ENCODE assay signal across 8 cellular contexts in genomic region chr15:92921215-92922131, GRCh38. TPM values are rescaled to one million over a fixed set of nuclear protein-coding genes. Genes with fewer than 3 reads are reported as not detected.
DNase-seq lines count a peak whose midpoint lies in the region; ATAC-seq and TF ChIP-seq lines count a peak whose summit lies in the region.

No MANE protein-coding gene starts in this region.

- peaks cover 73% of the 10 kb centered on the region for H3K36me3 Mint-ChIP-seq in CD8-positive, alpha-beta T cell
- H3K36me3 Mint-ChIP-seq in neural progenitor cell, result peaks cover 48% of the 10 kb centered on the region

- H3K9ac ChIP-seq in endocrine pancreas (ENCODE audit: control insufficient read depth, insufficient read depth, low read length) (peak overlapping the region; percentile 3), neural progenitor cell (no peak overlapping the region)

- peaks cover 79% of the 10 kb centered on the region for H3K4me1 Mint-ChIP-seq in CD8-positive, alpha-beta T cell (ENCODE audit: low read depth)
- H3K4me1 Mint-ChIP-seq in neural progenitor cell, result peaks cover 21% of the 10 kb centered on the region

- peak; percentile 35 for ATAC-seq in CD8-positive, alpha-beta T cell

- H3K4me1 ChIP-seq in CD8-positive, alpha-beta T cell (ENCODE audit: insufficient read depth, low read length), result peaks cover 57% of the 10 kb centered on the region
- H3K4me1 ChIP-seq in endocrine pancreas (ENCODE audit: control insufficient read depth, insufficient read depth, low read length) (peaks cover 28% of the 10 kb centered on the region), neural progenitor cell (peaks cover 31% of the 10 kb centered on the region)

- POLR2A ChIA-PET in CD8-positive, alpha-beta T cell (lab: Charles Lee), result interaction anchor here (1.3 to 2.5 kb wide), 8 partner anchors 11 to 124 kb away, joined by 3 to 19 read pairs (median 6); partner anchors contain the start of gene CHD2

- H3K4me3 Mint-ChIP-seq in CD8-positive, alpha-beta T cell, result peak overlapping the region; percentile 54
- H3K4me3 Mint-ChIP-seq in neural progenitor cell, result no peak overlapping the region

- H2AFZ ChIP-seq in neural progenitor cell (replicated peaks), result no peak overlapping the region

- peaks cover 17% of the 10 kb centered on the region for H3K36me3 ChIP-seq in CD8-positive, alpha-beta T cell (ENCODE audit: insufficient read depth, low read length)
- H3K36me3 ChIP-seq in endocrine pancreas (ENCODE audit: control insufficient read depth, insufficient read depth, low read length) (peaks cover 5% of the 10 kb centered on the region), neural progenitor cell (peaks cover 14% of the 10 kb centered on the region)

- no peaks in the 10 kb centered on the region for H3K9me3 ChIP-seq in CD8-positive, alpha-beta T cell (ENCODE audit: low read length)
- H3K9me3 ChIP-seq in endocrine pancreas (ENCODE audit: control insufficient read depth, low read length) (no peaks in the 10 kb centered on the region), neural progenitor cell (ENCODE audit: low read depth) (no peaks in the 10 kb centered on the region)

- H4K20me1 ChIP-seq in neural progenitor cell (ENCODE audit: low read depth), result peaks cover 77% of the 10 kb centered on the region

- H3K4me2 ChIP-seq in neural progenitor cell, result no peak overlapping the region

- peaks cover 100% of the 10 kb centered on the region for H3K79me2 ChIP-seq in neural progenitor cell (ENCODE audit: low read depth)

- CTCF ChIA-PET in CD8-positive, alpha-beta T cell (lab: Charles Lee), result interaction anchor here (0.6 to 11.2 kb wide), 4 partner anchors 12 to 124 kb away, joined by 3 to 153 read pairs (median 6); no protein-coding TSS in a partner anchor

- no peak for TF ChIP-seq CTCF in CD8-positive, alpha-beta T cell (IDR thresholded peaks at IDR 0.05)
- no peak for TF ChIP-seq CTCF in neural progenitor cell (IDR thresholded peaks at IDR 0.05)

- H3K27ac Mint-ChIP-seq in CD8-positive, alpha-beta T cell, result peak overlapping the region; percentile 89
- no peak overlapping the region for H3K27ac Mint-ChIP-seq in neural progenitor cell

- H3K27me3 ChIP-seq in CD8-positive, alpha-beta T cell (ENCODE audit: insufficient read depth, low read length), result no peaks in the 10 kb centered on the region
- H3K27me3 ChIP-seq in endocrine pancreas (ENCODE audit: control insufficient read depth, insufficient read depth, low read length) (no peaks in the 10 kb centered on the region), neural progenitor cell (no peaks in the 10 kb centered on the region)

- no peak overlapping the region for H3K4me3 ChIP-seq in CD8-positive, alpha-beta T cell (ENCODE audit: low read depth, low read length)
- H3K4me3 ChIP-seq in endocrine pancreas (ENCODE audit: control insufficient read depth, insufficient read depth, low read length), result no peak overlapping the region
- no peak overlapping the region for H3K4me3 ChIP-seq in neural progenitor cell

- intact Hi-C loops in CD8-positive, alpha-beta T cell (cut with DNase I, micrococcal nuclease), result loop anchor here in 1 of 2 experiments (5.0 kb wide), 1 partner anchor 36 kb away; no protein-coding TSS in a partner anchor

- no peak for DNase-seq in CD8-positive, alpha-beta T cell
- DNase-seq in MV-4-11 (lab: John Stamatoyannopoulos, UW), result peak; percentile 23
- DNase-seq in neural progenitor cell (ENCODE audit: low spot score), result no peak
- no peak for DNase-seq in 8988T
- no peak for DNase-seq in SHP77 (lab: John Stamatoyannopoulos, UW)
- DNase-seq in hepatic stellate cell (ENCODE audit: low spot score), result no peak
- DNase-seq in activated CD4-positive, alpha-beta T cell treated with anti-CD3 and anti-CD28 coated beads for 48 hours, result no peak

- peaks cover 36% of the 10 kb centered on the region for H3F3A ChIP-seq in neural progenitor cell (ENCODE audit: low read depth)

- H3K9me3 Mint-ChIP-seq in CD8-positive, alpha-beta T cell, result no peaks in the 10 kb centered on the region
- no peaks in the 10 kb centered on the region for H3K9me3 Mint-ChIP-seq in neural progenitor cell

- no peaks in the 10 kb centered on the region for H3K27me3 Mint-ChIP-seq in CD8-positive, alpha-beta T cell (ENCODE audit: low read depth)
- no peaks in the 10 kb centered on the region for H3K27me3 Mint-ChIP-seq in neural progenitor cell (ENCODE audit: insufficient read depth, low read depth)

- no peak overlapping the region for H3K27ac ChIP-seq in CD8-positive, alpha-beta T cell (ENCODE audit: low read depth, low read length)
- H3K27ac ChIP-seq in neural progenitor cell, result peak overlapping the region; percentile 23

RNA-seq across cellular contexts. Expression of gene CHD2, which starts 21.3 kb away (rescaled TPM):
- total RNA-seq in CD8-positive, alpha-beta T cell, result 100 to 1,000 TPM; 615 to 669 TPM
- 77.6 and 128 TPM in 2 replicates for total RNA-seq in neural progenitor cell (ENCODE audit: low replicate concordance)
